Comparison of ENCODE assay signal across 7 cellular contexts in genomic region chr2:221554769-221555510, GRCh38. TPM values are rescaled to one million over a fixed set of nuclear protein-coding genes. Genes with fewer than 3 reads are reported as not detected.
DNase-seq lines count a peak whose midpoint lies in the region; ATAC-seq and TF ChIP-seq lines count a peak whose summit lies in the region.

No MANE protein-coding gene starts in this region.

- no peak overlapping the region for H3K18ac ChIP-seq in mesenchymal stem cell (ENCODE audit: low read depth in 1 of 2, low read length in 2 of 2)

- H3K23ac ChIP-seq in mesenchymal stem cell (ENCODE audit: low read length in 2 of 2) = no peak overlapping the region

- no peak overlapping the region for H2BK120ac ChIP-seq in mesenchymal stem cell (ENCODE audit: low read depth, low read length)

- H2BK5ac ChIP-seq in mesenchymal stem cell (ENCODE audit: low read depth, low read length, poor library complexity, severe bottlenecking) = no peak overlapping the region

- H3K4me1 Mint-ChIP-seq in MCF 10A (ENCODE audit: insufficient read depth, unreplicated experiment) = no peaks in the 10 kb centered on the region

- no peak overlapping the region for H2AFZ ChIP-seq in mesenchymal stem cell (ENCODE audit: low read depth, low read length)

- no peaks in the 10 kb centered on the region for H3K9me3 Mint-ChIP-seq in MCF 10A (ENCODE audit: unreplicated experiment)

- intact Hi-C loops in MCF 10A (cut with micrococcal nuclease) = no loop called here

- peaks cover 11% of the 10 kb centered on the region for H3K79me1 ChIP-seq in mesenchymal stem cell (replicated peaks; ENCODE audit: low read length, poor library complexity, severe bottlenecking)

- H2BK15ac ChIP-seq in mesenchymal stem cell (ENCODE audit: low read depth, poor library complexity, severe bottlenecking) = no peak overlapping the region

- no peaks in the 10 kb centered on the region for H3K36me3 Mint-ChIP-seq in MCF 10A (ENCODE audit: insufficient read depth, unreplicated experiment)

- peak overlapping the region; percentile 38 for H2AK5ac ChIP-seq in mesenchymal stem cell (ENCODE audit: low read length, severe bottlenecking)

- H3K9me3 ChIP-seq in mesenchymal stem cell (ENCODE audit: control insufficient read depth, low read length) = no peaks in the 10 kb centered on the region

- no peak overlapping the region for H3K14ac ChIP-seq in mesenchymal stem cell (ENCODE audit: low read length in 2 of 2)

- peaks cover 0 to 11% of the 10 kb centered on the region in 2 experiments for H3K36me3 ChIP-seq in mesenchymal stem cell (ENCODE audit: control insufficient read depth in 1 of 2, insufficient read depth in 2 of 2, low read depth in 1 of 2, low read length in 2 of 2)

- no peak overlapping the region for H3K4me3 Mint-ChIP-seq in MCF 10A (ENCODE audit: unreplicated experiment)

- peak; percentile 93 for ATAC-seq in GM18861 (IDR thresholded peaks at IDR 0.05; ENCODE audit: unreplicated experiment)
- peak; percentile 98 for ATAC-seq in GM21825 (IDR thresholded peaks at IDR 0.05; ENCODE audit: unreplicated experiment)

- peak overlapping the region; percentile 12 for H4K91ac ChIP-seq in mesenchymal stem cell (ENCODE audit: low read length)

- peak overlapping the region; percentile 46 for H3K9ac ChIP-seq in mesenchymal stem cell (ENCODE audit: low read length)

- peak overlapping the region; percentile 59 for H3K27ac ChIP-seq in mesenchymal stem cell (ENCODE audit: low read length, poor library complexity, severe bottlenecking)

- peak overlapping the region; percentile 32 for H3K4me2 ChIP-seq in mesenchymal stem cell (ENCODE audit: low read length, poor library complexity, severe bottlenecking)

- DNase-seq in LHCN-M2 (ENCODE audit: low read depth) (peak; percentile 37), mesenchymal stem cell (no peak), COR-L47 (lab: John Stamatoyannopoulos, UW) (no peak), T-helper 9 cell (no peak), MCF 10A (ENCODE audit: unreplicated experiment) (no peak)

- no peak overlapping the region for H3K4ac ChIP-seq in mesenchymal stem cell (ENCODE audit: low read depth in 1 of 2, low read length in 2 of 2)

- BruUV-seq in MCF 10A (replicated peaks; lab: Mats Ljungman, UMichigan) = no TSS peak

- H3K27me3 Mint-ChIP-seq in MCF 10A (ENCODE audit: insufficient read depth, unreplicated experiment) = no peaks in the 10 kb centered on the region

- H2BK12ac ChIP-seq in mesenchymal stem cell (ENCODE audit: low read length in 2 of 2) = no peak overlapping the region

- POLR2A ChIA-PET in MCF 10A (lab: Yijun Ruan, JAX) = interaction anchor here (0.7 to 1.4 kb wide), 2 partner anchors 22 to 23 kb away, joined by 3 read pairs; no protein-coding TSS in a partner anchor

- 61% methylated on average over 4 of the region's 4 CpGs for WGBS in mesenchymal stem cell

- H3K4me1 ChIP-seq in mesenchymal stem cell (ENCODE audit: control insufficient read depth, insufficient read depth, low read depth, low read length) = peaks cover 8% of the 10 kb centered on the region

- H3K27me3 ChIP-seq in mesenchymal stem cell (ENCODE audit: control insufficient read depth in 1 of 2, insufficient read depth in 1 of 2, low read length in 2 of 2) = no peaks in the 10 kb centered on the region

- no peak overlapping the region for H3K27ac Mint-ChIP-seq in MCF 10A (ENCODE audit: low read depth, unreplicated experiment)

- H4K8ac ChIP-seq in mesenchymal stem cell (ENCODE audit: low read length) = no peak overlapping the region

- CTCF ChIA-PET in MCF 10A (lab: Yijun Ruan, JAX) = interaction anchor here (1.1 kb wide), 1 partner anchor 19 kb away, joined by 3 read pairs; no protein-coding TSS in a partner anchor

- no peak for TF ChIP-seq CTCF in MCF 10A (IDR thresholded peaks at IDR 0.05; ENCODE audit: unreplicated experiment)

- no peak overlapping the region for H3K4me3 ChIP-seq in mesenchymal stem cell (ENCODE audit: insufficient read depth in 1 of 2, low read depth in 1 of 2, low read length in 2 of 2)

RNA-seq across cellular contexts. Expression of gene EPHA4, which starts 17.2 kb away (rescaled TPM):
- total RNA-seq in LHCN-M2 (2014; rRNA removed) = 6.6 and 17.4 TPM in 2 replicates
- polyA plus RNA-seq in LHCN-M2 (2012) = 3.6 TPM
- 4.7 TPM for polyA plus RNA-seq in mesenchymal stem cell (2013, experiment 1 of 2)
- 3.4 TPM for polyA plus RNA-seq in mesenchymal stem cell (2013, experiment 2 of 2)
- total RNA-seq in MCF 10A (2022) = 1.9 and 2.0 TPM in 2 replicates
